ENCODE assay signal across 22 cellular contexts in genomic region chr12:17139926-17140325, GRCh38.
A peak's percentile ranks its signal among the peaks of the same experiment; 100 is the strongest.
DNase-seq lines count a peak whose midpoint lies in the region; TF ChIP-seq lines count a peak whose summit lies in the region.
"Had no signal": no experiment of that assay in that cellular context is flagged by ENCODE, and none has a peak within 500 bp of the region (broad histone marks: within the 10 kb centered on the region; RNA-seq: fewer than 3 reads in every experiment).

No MANE protein-coding gene starts in this region.

- POLR2A ChIA-PET in Caco-2 (lab: Charles Lee) = no interaction called here
- POLR2A ChIA-PET in PC-9 (lab: Charles Lee; ENCODE audit: unreplicated experiment) = no interaction called here

- no peak overlapping the region for H2AK5ac ChIP-seq in trophoblast cell (ENCODE audit: low read length)

- H3K36me3 ChIP-seq in Caco-2 (ENCODE audit: control insufficient read depth, insufficient read depth, low read length) = no peaks in the 10 kb centered on the region
- no peaks in the 10 kb centered on the region for H3K36me3 ChIP-seq in PC-9 (ENCODE audit: low read depth)
- no peaks in the 10 kb centered on the region for H3K36me3 ChIP-seq in trophoblast cell (ENCODE audit: control insufficient read depth in 1 of 2, insufficient read depth in 2 of 2, low read length in 2 of 2)
- no peaks in the 10 kb centered on the region for H3K36me3 ChIP-seq in MG63
- H3K36me3 ChIP-seq: BLaER1 treated with 17β-estradiol and CSF1 and Interleukin-3, amounts not matched to agents 10 nM and 100 nM; HAP-1 had no signal

- no peak overlapping the region for H2BK120ac ChIP-seq in trophoblast cell (ENCODE audit: insufficient read depth, low read length, poor library complexity)

- H4K91ac ChIP-seq in trophoblast cell (ENCODE audit: low read depth, low read length) = no peak overlapping the region

- H3K4me1 Mint-ChIP-seq in Caco-2 (ENCODE audit: low read depth, unreplicated experiment) = peaks cover 13% of the 10 kb centered on the region
- H3K4me1 Mint-ChIP-seq: CD4-positive, alpha-beta memory T cell had no signal

- no peak overlapping the region for H3K4me3 Mint-ChIP-seq in Caco-2 (ENCODE audit: unreplicated experiment)

- no peak overlapping the region for H3K4ac ChIP-seq in trophoblast cell (ENCODE audit: low read depth, low read length)

- CTCF ChIA-PET in Caco-2 (lab: Charles Lee) = no interaction called here
- CTCF ChIA-PET in PC-9 (lab: Charles Lee) = no interaction called here

- H2AFZ ChIP-seq in PC-9 (no peak overlapping the region), trophoblast cell (ENCODE audit: insufficient read depth, low read length, poor library complexity) (no peak overlapping the region)

- H3K27ac Mint-ChIP-seq in Caco-2 (ENCODE audit: unreplicated experiment) = peak overlapping the region; percentile 7
- H3K27ac Mint-ChIP-seq: CD4-positive, alpha-beta memory T cell had no signal

- no CpG with 5 or more reads among the region's 2 CpGs for WGBS in trophoblast cell (ENCODE audit: extremely low coverage, insufficient coverage, insufficient read length)

- intact Hi-C loops in Caco-2 (cut with micrococcal nuclease; ENCODE audit: unreplicated experiment) (no loop called here), PC-9 (cut with micrococcal nuclease; ENCODE audit: unreplicated experiment) (loop anchor here (1.0 kb wide), 1 partner anchor 31 kb away; no protein-coding TSS in a partner anchor)

- no peaks in the 10 kb centered on the region for H3K27me3 ChIP-seq in Caco-2 (replicated peaks; ENCODE audit: control insufficient read depth, insufficient read depth, low read length)
- no peaks in the 10 kb centered on the region for H3K27me3 ChIP-seq in PC-9 (ENCODE audit: insufficient read depth, low read depth)
- no peaks in the 10 kb centered on the region for H3K27me3 ChIP-seq in trophoblast cell (ENCODE audit: insufficient read depth, low read length)
- no peaks in the 10 kb centered on the region; the same call in 1 of the 2 replicates for H3K27me3 ChIP-seq in MG63
- H3K27me3 ChIP-seq: BLaER1 treated with 17β-estradiol and CSF1 and Interleukin-3, amounts not matched to agents 10 nM and 100 nM had no signal

- H3K4me2 ChIP-seq in PC-9 (no peak overlapping the region), trophoblast cell (ENCODE audit: low read length) (peak overlapping the region; percentile 9)
- H3K4me2 ChIP-seq: BLaER1 treated with 17β-estradiol and CSF1 and Interleukin-3, amounts not matched to agents 10 nM and 100 nM had no signal

- TF ChIP-seq CTCF in Caco-2 (IDR thresholded peaks at IDR 0.05; ENCODE audit: insufficient read depth in 1 of 2, low read depth in 1 of 2, low read length in 1 of 2, severe bottlenecking in 1 of 2, unreplicated experiment in 1 of 2) (no peak), PC-9 (conservative IDR thresholded peaks at IDR 0.05) (no peak)

- no peak overlapping the region for H3K14ac ChIP-seq in trophoblast cell (ENCODE audit: low read length)

- H3K79me1 ChIP-seq in trophoblast cell (ENCODE audit: low read length) = peaks cover 3% of the 10 kb centered on the region

- no peaks in the 10 kb centered on the region for H3F3A ChIP-seq in PC-9 (ENCODE audit: insufficient read depth, low read depth)

- DNase-seq in Caco-2 (peak; percentile 73 to 75), PC-9 (peak; percentile 51 to 72), islet precursor cell (peak; percentile 92), trophoblast cell (peak; percentile 89 to 93), activated gamma-delta T cell (lab: John Stamatoyannopoulos, UW) (no peak), MG63 (no peak), DMS 273 (lab: John Stamatoyannopoulos, UW; ENCODE audit: unreplicated experiment) (no peak)
- DNase-seq: 8988T; CD4-positive, alpha-beta memory T cell; GF-D8; MM.1S; NCI-H1048; NCI-H1417 treated with DMSO at 0.1 percent for 48 hours; NCI-H187; NCI-H446 treated with DMSO at 0.1 percent for 48 hours; NCI-H526 treated with DMSO at 0.1 percent for 48 hours; OCI-M1; Right ventricle myocardium superior had no signal

- no peaks in the 10 kb centered on the region for H3K9me2 ChIP-seq in PC-9 (ENCODE audit: insufficient read depth)

- H3K9me3 ChIP-seq in Caco-2 = no peaks in the 10 kb centered on the region
- no peaks in the 10 kb centered on the region for H3K9me3 ChIP-seq in PC-9 (ENCODE audit: insufficient read depth, low read depth)
- H3K9me3 ChIP-seq in trophoblast cell (ENCODE audit: insufficient read depth, low read depth, low read length) = no peaks in the 10 kb centered on the region
- no peaks in the 10 kb centered on the region for H3K9me3 ChIP-seq in MG63
- H3K9me3 ChIP-seq: BLaER1 treated with 17β-estradiol and CSF1 and Interleukin-3, amounts not matched to agents 10 nM and 100 nM; HAP-1 had no signal

- no peak overlapping the region for H3K23ac ChIP-seq in trophoblast cell (ENCODE audit: low read length)

- no peaks in the 10 kb centered on the region for H3K9me3 Mint-ChIP-seq in Caco-2 (ENCODE audit: unreplicated experiment)

- H4K12ac ChIP-seq in trophoblast cell (ENCODE audit: low read depth, low read length) = no peak overlapping the region

- H3K79me2 ChIP-seq in PC-9 (ENCODE audit: low read depth) (no peaks in the 10 kb centered on the region), trophoblast cell (ENCODE audit: control insufficient read depth, insufficient read depth, low read length, poor library complexity) (no peaks in the 10 kb centered on the region)

- H3K4me1 ChIP-seq in Caco-2 = no peaks in the 10 kb centered on the region; the same call in 1 of the 2 replicates
- H3K4me1 ChIP-seq in PC-9 (replicated peaks; ENCODE audit: insufficient read depth) = no peaks in the 10 kb centered on the region
- peaks cover 0 to 3% of the 10 kb centered on the region in 2 experiments for H3K4me1 ChIP-seq in trophoblast cell (ENCODE audit: control insufficient read depth in 1 of 2, insufficient read depth in 2 of 2, low read length in 2 of 2)
- H3K4me1 ChIP-seq: BLaER1 treated with 17β-estradiol and CSF1 and Interleukin-3, amounts not matched to agents 10 nM and 100 nM had no signal

- peaks cover 2% of the 10 kb centered on the region for H3K27me3 Mint-ChIP-seq in Caco-2 (ENCODE audit: insufficient read depth, unreplicated experiment)
- H3K27me3 Mint-ChIP-seq: CD4-positive, alpha-beta memory T cell had no signal

- no peak overlapping the region for H3K9ac ChIP-seq in trophoblast cell (ENCODE audit: low read length)
- H3K9ac ChIP-seq: BLaER1 treated with 17β-estradiol and CSF1 and Interleukin-3, amounts not matched to agents 10 nM and 100 nM had no signal

- H3K18ac ChIP-seq in trophoblast cell (ENCODE audit: low read length) = no peak overlapping the region

- H4K20me1 ChIP-seq in PC-9 (ENCODE audit: insufficient read depth) = no peaks in the 10 kb centered on the region
- H4K20me1 ChIP-seq: BLaER1 treated with 17β-estradiol and CSF1 and Interleukin-3, amounts not matched to agents 10 nM and 100 nM had no signal

- H3K36me3 Mint-ChIP-seq in Caco-2 (ENCODE audit: insufficient read depth, unreplicated experiment) = no peaks in the 10 kb centered on the region
- H3K36me3 Mint-ChIP-seq: CD4-positive, alpha-beta memory T cell had no signal

- H2BK12ac ChIP-seq in trophoblast cell (ENCODE audit: low read length) = no peak overlapping the region

- BruUV-seq in Caco-2 (replicated peaks; lab: Mats Ljungman, UMichigan) (no TSS peak), PC-9 (replicated peaks; lab: Mats Ljungman, UMichigan) (no TSS peak)

- H2BK5ac ChIP-seq in trophoblast cell (ENCODE audit: low read depth, low read length, poor library complexity) = no peak overlapping the region

- H3K27ac ChIP-seq in PC-9 = no peak overlapping the region
- peak overlapping the region; percentile 42 for H3K27ac ChIP-seq in trophoblast cell (ENCODE audit: low read depth, low read length)
- H3K27ac ChIP-seq: BLaER1 treated with 17β-estradiol and CSF1 and Interleukin-3, amounts not matched to agents 10 nM and 100 nM; SK-N-MC had no signal

- H3K4me3 ChIP-seq in Caco-2 (ENCODE audit: low read depth, low read length) (no peak overlapping the region), PC-9 (no peak overlapping the region), trophoblast cell (ENCODE audit: low read depth, low read length) (no peak overlapping the region), MG63 (no peak overlapping the region)
- H3K4me3 ChIP-seq: BLaER1 treated with 17β-estradiol and CSF1 and Interleukin-3, amounts not matched to agents 10 nM and 100 nM; HAP-1; K562; SK-N-MC had no signal

- no peak overlapping the region for H4K8ac ChIP-seq in trophoblast cell (ENCODE audit: low read depth, low read length)

Comparison
In these comparisons a context has a peak if more than half of its experiments do, and no peak if none do; other contexts are left out.
1. DNase-seq: peak in Caco-2 (2 of 2), PC-9 (2 of 2), islet precursor cell (single experiment) and trophoblast cell (2 of 2); none in activated gamma-delta T cell (single experiment), MG63 (single experiment) and DMS 273 (single experiment).